15 cellular contexts compared by ENCODE assay signal in the genomic region with DNA sequence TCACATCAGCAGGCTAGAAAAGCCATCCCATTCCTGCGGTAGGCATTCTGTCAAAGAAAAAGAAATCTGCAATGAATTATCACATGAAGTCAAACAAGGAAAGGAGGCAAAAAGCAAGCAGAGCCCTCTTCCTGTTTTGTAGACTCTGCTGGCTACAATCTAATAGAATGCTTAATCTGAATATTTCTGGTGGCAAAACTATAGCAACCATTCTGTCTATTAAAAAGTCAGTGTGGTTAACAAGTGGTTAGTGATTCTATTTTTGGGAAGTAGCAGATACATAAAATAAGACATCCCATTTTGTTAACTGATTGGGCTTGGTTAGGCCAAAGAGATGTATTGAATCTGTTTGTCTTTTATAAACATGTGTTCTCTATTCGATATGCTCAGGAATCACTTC.
DNase-seq lines count a peak whose midpoint lies in the region; ATAC-seq lines count a peak whose summit lies in the region.
"Had no signal": no experiment of that assay in that cellular context is flagged by ENCODE, and none has a peak within 500 bp of the region (broad histone marks: within the 10 kb centered on the region; RNA-seq: fewer than 3 reads in every experiment).

No MANE protein-coding gene starts in this region.

- H3K9me3 ChIP-seq in SK-N-MC (ENCODE audit: low read depth, low read length): no peaks in the 10 kb centered on the region
- H3K9me3 ChIP-seq: heart right ventricle had no signal

- no peak overlapping the region for H3K4me3 Mint-ChIP-seq in activated CD8-positive, alpha-beta memory T cell treated with anti-CD3 and anti-CD28 coated beads, Interleukin-2, amount 10 ng/mL, durations not matched to agents 7 days and 5 days
- H3K4me3 Mint-ChIP-seq in stimulated activated effector memory CD8-positive, alpha-beta T cell treated with anti-CD3 and anti-CD28 coated beads, Interleukin-12 subunit alpha, Interleukin-12 subunit beta, amount 100 ng/mL, for 72 hours: no peak overlapping the region
- H3K4me3 Mint-ChIP-seq: activated T-cell treated with anti-CD3 and anti-CD28 coated beads, Interleukin-2, amount 50 U/mL, for 24 hours had no signal

- no peaks in the 10 kb centered on the region for H3K9me3 Mint-ChIP-seq in activated CD8-positive, alpha-beta memory T cell treated with anti-CD3 and anti-CD28 coated beads, Interleukin-2, amount 10 ng/mL, durations not matched to agents 7 days and 5 days (ENCODE audit: low read depth)
- H3K9me3 Mint-ChIP-seq in stimulated activated effector memory CD8-positive, alpha-beta T cell treated with anti-CD3 and anti-CD28 coated beads, Interleukin-12 subunit alpha, Interleukin-12 subunit beta, amount 100 ng/mL, for 72 hours: no peaks in the 10 kb centered on the region
- H3K9me3 Mint-ChIP-seq: activated T-cell treated with anti-CD3 and anti-CD28 coated beads, Interleukin-2, amount 50 U/mL, for 24 hours had no signal

- no peaks in the 10 kb centered on the region for H3K36me3 ChIP-seq in SK-N-MC (ENCODE audit: insufficient read depth, low read length)
- H3K36me3 ChIP-seq: heart right ventricle had no signal

- H3K4me1 Mint-ChIP-seq in activated CD8-positive, alpha-beta memory T cell treated with anti-CD3 and anti-CD28 coated beads, Interleukin-2, amount 10 ng/mL, durations not matched to agents 7 days and 5 days: peaks cover 21% of the 10 kb centered on the region
- peaks cover 26% of the 10 kb centered on the region for H3K4me1 Mint-ChIP-seq in stimulated activated effector memory CD8-positive, alpha-beta T cell treated with anti-CD3 and anti-CD28 coated beads, Interleukin-12 subunit alpha, Interleukin-12 subunit beta, amount 100 ng/mL, for 72 hours

- ATAC-seq in activated CD8-positive, alpha-beta memory T cell treated with anti-CD3 and anti-CD28 coated beads, Interleukin-2, amount 10 ng/mL, durations not matched to agents 7 days and 5 days: no peak
- ATAC-seq in HG03159 (IDR thresholded peaks at IDR 0.05; ENCODE audit: unreplicated experiment) (peak; percentile 47), HG02970 (IDR thresholded peaks at IDR 0.05; ENCODE audit: low FRiP score, unreplicated experiment) (no peak), sciatic nerve (no peak), HG03039 (IDR thresholded peaks at IDR 0.05; ENCODE audit: unreplicated experiment) (no peak)
- ATAC-seq in stimulated activated effector memory CD8-positive, alpha-beta T cell treated with anti-CD3 and anti-CD28 coated beads, Interleukin-12 subunit alpha, Interleukin-12 subunit beta, amount 100 ng/mL, for 72 hours: no peak
- ATAC-seq: heart right ventricle had no signal

- peaks cover 13% of the 10 kb centered on the region for H3K36me3 Mint-ChIP-seq in activated CD8-positive, alpha-beta memory T cell treated with anti-CD3 and anti-CD28 coated beads, Interleukin-2, amount 10 ng/mL, durations not matched to agents 7 days and 5 days
- peaks cover 6% of the 10 kb centered on the region for H3K36me3 Mint-ChIP-seq in stimulated activated effector memory CD8-positive, alpha-beta T cell treated with anti-CD3 and anti-CD28 coated beads, Interleukin-12 subunit alpha, Interleukin-12 subunit beta, amount 100 ng/mL, for 72 hours

- H3K4me3 ChIP-seq in SK-N-MC: peak overlapping the region; percentile 53
- H3K4me3 ChIP-seq: heart right ventricle had no signal

- peak overlapping the region; percentile 85 for H3K27ac ChIP-seq in SK-N-MC
- H3K27ac ChIP-seq: heart right ventricle, parathyroid adenoma had no signal

- peak overlapping the region; percentile 38 for H3K27ac Mint-ChIP-seq in activated CD8-positive, alpha-beta memory T cell treated with anti-CD3 and anti-CD28 coated beads, Interleukin-2, amount 10 ng/mL, durations not matched to agents 7 days and 5 days
- peak overlapping the region; percentile 45 for H3K27ac Mint-ChIP-seq in stimulated activated effector memory CD8-positive, alpha-beta T cell treated with anti-CD3 and anti-CD28 coated beads, Interleukin-12 subunit alpha, Interleukin-12 subunit beta, amount 100 ng/mL, for 72 hours

- intact Hi-C loops in sciatic nerve (cut with DNase I): no loop called here

- DNase-seq in activated CD8-positive, alpha-beta memory T cell treated with anti-CD3 and anti-CD28 coated beads, Interleukin-2, amount 10 ng/mL, durations not matched to agents 7 days and 5 days: no peak
- DNase-seq in activated CD8-positive, alpha-beta memory T cell treated with anti-CD3 and anti-CD28 coated beads, Interleukin-2, amount 50 U/mL, for 48 hours: no peak
- DNase-seq in SK-N-MC (ENCODE audit: low read depth, low spot score): peak; percentile 78
- DNase-seq in stimulated activated effector memory CD8-positive, alpha-beta T cell treated with anti-CD3 and anti-CD28 coated beads, Interleukin-12 subunit alpha, Interleukin-12 subunit beta, amount 100 ng/mL, for 72 hours (ENCODE audit: low spot score in 2 of 2): no peak
- DNase-seq in sciatic nerve (ENCODE audit: low spot score): no peak
- DNase-seq: activated CD4-positive, alpha-beta T cell treated with anti-CD3 and anti-CD28 coated beads for 1 hour; activated T-cell treated with anti-CD3 and anti-CD28 coated beads, Interleukin-2, amount 50 U/mL, for 24 hours; amniotic stem cell; erythroblast; heart right ventricle; NCI-H2171 treated with DMSO at 0.1 percent for 48 hours had no signal

- H3K9ac ChIP-seq in SK-N-MC (ENCODE audit: insufficient read length): no peak overlapping the region
- H3K9ac ChIP-seq: parathyroid adenoma had no signal

- no peaks in the 10 kb centered on the region for H3K27me3 Mint-ChIP-seq in activated CD8-positive, alpha-beta memory T cell treated with anti-CD3 and anti-CD28 coated beads, Interleukin-2, amount 10 ng/mL, durations not matched to agents 7 days and 5 days
- H3K27me3 Mint-ChIP-seq: activated T-cell treated with anti-CD3 and anti-CD28 coated beads, Interleukin-2, amount 50 U/mL, for 24 hours had no signal

- CTCF ChIA-PET in activated CD8-positive, alpha-beta memory T cell treated with anti-CD3 and anti-CD28 coated beads, Interleukin-2, amount 10 ng/mL, durations not matched to agents 7 days and 5 days (lab: Charles Lee): no interaction called here
